Comparison of ENCODE assay signal across 2 cellular contexts in the genomic region with DNA sequence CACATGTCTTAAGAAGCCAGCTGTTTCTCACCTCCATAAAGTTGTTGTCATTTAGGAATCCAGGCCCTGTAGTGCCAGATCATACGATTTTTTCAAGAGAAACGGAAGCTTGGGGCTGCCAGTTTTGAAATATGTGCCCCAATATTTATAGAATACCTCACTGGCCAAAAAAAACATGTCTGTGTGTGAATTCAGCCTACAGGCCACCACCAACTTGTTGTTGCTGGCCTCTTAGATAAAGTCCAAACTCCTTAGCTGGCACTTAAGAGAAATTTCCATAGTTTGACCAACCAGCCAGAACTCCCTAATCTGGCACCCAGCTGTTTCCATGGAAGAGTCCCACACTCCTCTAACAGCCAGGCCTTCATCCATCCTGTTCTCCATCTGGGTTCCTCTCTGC.
TF ChIP-seq lines count a peak whose summit lies in the region.

No MANE protein-coding gene starts in this region.

TF ChIP-seq in SK-N-SH, 30 proteins besides CTCF, POLR2A, EP300 and RAD21:
- TF ChIP-seq TAF1 (IDR thresholded peaks at IDR 0.05; ENCODE audit: borderline replicate concordance, low read depth, low read length) (no peak), FOXM1 (IDR thresholded peaks at IDR 0.05; ENCODE audit: low read depth) (no peak), POLR2AphosphoS5 (IDR thresholded peaks at IDR 0.05; ENCODE audit: low read depth, low read length) (no peak)
- TF ChIP-seq, protein P1, sequence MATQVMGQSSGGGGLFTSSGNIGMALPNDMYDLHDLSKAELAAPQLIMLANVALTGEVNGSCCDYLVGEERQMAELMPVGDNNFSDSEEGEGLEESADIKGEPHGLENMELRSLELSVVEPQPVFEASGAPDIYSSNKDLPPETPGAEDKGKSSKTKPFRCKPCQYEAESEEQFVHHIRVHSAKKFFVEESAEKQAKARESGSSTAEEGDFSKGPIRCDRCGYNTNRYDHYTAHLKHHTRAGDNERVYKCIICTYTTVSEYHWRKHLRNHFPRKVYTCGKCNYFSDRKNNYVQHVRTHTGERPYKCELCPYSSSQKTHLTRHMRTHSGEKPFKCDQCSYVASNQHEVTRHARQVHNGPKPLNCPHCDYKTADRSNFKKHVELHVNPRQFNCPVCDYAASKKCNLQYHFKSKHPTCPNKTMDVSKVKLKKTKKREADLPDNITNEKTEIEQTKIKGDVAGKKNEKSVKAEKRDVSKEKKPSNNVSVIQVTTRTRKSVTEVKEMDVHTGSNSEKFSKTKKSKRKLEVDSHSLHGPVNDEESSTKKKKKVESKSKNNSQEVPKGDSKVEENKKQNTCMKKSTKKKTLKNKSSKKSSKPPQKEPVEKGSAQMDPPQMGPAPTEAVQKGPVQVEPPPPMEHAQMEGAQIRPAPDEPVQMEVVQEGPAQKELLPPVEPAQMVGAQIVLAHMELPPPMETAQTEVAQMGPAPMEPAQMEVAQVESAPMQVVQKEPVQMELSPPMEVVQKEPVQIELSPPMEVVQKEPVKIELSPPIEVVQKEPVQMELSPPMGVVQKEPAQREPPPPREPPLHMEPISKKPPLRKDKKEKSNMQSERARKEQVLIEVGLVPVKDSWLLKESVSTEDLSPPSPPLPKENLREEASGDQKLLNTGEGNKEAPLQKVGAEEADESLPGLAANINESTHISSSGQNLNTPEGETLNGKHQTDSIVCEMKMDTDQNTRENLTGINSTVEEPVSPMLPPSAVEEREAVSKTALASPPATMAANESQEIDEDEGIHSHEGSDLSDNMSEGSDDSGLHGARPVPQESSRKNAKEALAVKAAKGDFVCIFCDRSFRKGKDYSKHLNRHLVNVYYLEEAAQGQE (IDR thresholded peaks at IDR 0.05; ENCODE audit: low read depth, low read length), result no peak
TF ChIP-seq in SK-N-SH: peak in this region for 0.

TF ChIP-seq in SK-N-SH treated with all-trans-retinoic acid at 6 μM for 48 hours, 23 proteins besides CTCF, POLR2A, EP300 and RAD21:
- no peak for TF ChIP-seq RARB (CRISPR knock-in tag; IDR thresholded peaks at IDR 0.05)
- TF ChIP-seq ZNF8 (CRISPR knock-in tag; IDR thresholded peaks at IDR 0.05), result no peak
- TF ChIP-seq PPARA (CRISPR knock-in tag; IDR thresholded peaks at IDR 0.05; ENCODE audit: borderline replicate concordance), result no peak
- TF ChIP-seq, protein P2, sequence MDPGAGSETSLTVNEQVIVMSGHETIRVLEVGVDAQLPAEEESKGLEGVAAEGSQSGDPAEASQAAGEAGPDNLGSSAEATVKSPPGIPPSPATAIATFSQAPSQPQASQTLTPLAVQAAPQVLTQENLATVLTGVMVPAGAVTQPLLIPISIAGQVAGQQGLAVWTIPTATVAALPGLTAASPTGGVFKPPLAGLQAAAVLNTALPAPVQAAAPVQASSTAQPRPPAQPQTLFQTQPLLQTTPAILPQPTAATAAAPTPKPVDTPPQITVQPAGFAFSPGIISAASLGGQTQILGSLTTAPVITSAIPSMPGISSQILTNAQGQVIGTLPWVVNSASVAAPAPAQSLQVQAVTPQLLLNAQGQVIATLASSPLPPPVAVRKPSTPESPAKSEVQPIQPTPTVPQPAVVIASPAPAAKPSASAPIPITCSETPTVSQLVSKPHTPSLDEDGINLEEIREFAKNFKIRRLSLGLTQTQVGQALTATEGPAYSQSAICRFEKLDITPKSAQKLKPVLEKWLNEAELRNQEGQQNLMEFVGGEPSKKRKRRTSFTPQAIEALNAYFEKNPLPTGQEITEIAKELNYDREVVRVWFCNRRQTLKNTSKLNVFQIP (CRISPR knock-in tag; IDR thresholded peaks at IDR 0.05; ENCODE audit: borderline replicate concordance, low read depth), result no peak
- TF ChIP-seq ZNF565 (CRISPR knock-in tag; conservative IDR thresholded peaks at IDR 0.05; ENCODE audit: low read depth), result no peak
